In the genomic region with DNA sequence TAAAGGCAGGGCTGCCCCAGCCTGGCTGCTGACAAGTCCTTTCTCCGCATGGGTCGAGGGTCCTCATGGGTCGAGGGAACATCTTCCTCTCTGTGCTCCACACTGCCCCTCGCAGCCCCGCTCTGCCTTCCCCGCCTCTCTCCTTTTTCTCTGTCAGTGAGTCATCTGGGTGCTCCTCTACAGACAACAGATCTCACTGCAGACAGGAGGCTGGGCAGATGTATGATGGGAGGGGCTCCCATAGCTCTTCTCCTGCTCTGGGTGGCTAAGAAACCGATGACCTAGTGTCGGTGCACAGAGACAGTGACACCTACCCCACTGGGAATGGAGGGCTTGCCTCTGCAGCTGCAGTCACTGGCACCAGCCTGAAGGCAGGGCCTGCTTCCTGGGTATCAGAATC, we compare ENCODE assay signal across 18 cellular contexts. TPM values are rescaled to one million over a fixed set of nuclear protein-coding genes. Genes with fewer than 3 reads are reported as not detected.
DNase-seq lines count a peak whose midpoint lies in the region; ATAC-seq, FAIRE-seq and TF ChIP-seq lines count a peak whose summit lies in the region.
"Had no signal": no experiment of that assay in that cellular context is flagged by ENCODE, and none has a peak within 500 bp of the region (broad histone marks: within the 10 kb centered on the region; RNA-seq: fewer than 3 reads in every experiment).

No MANE protein-coding gene starts in this region.

- peak overlapping the region; percentile 21 for H3K4me3 Mint-ChIP-seq in astrocyte (ENCODE audit: unreplicated experiment)
- H3K4me3 Mint-ChIP-seq in nephron progenitor cell: peak overlapping the region; percentile 19
- no peak overlapping the region for H3K4me3 Mint-ChIP-seq in Calu3 (ENCODE audit: low read depth, unreplicated experiment)
- H3K4me3 Mint-ChIP-seq: activated naive CD4-positive, alpha-beta T cell treated with anti-CD3 and anti-CD28 coated beads, Interleukin-2, amount 50 U/mL, for 24 hours had no signal

- ATAC-seq in GM21786 (IDR thresholded peaks at IDR 0.05; ENCODE audit: unreplicated experiment) (no peak), GM21529 (IDR thresholded peaks at IDR 0.05; ENCODE audit: unreplicated experiment) (no peak)

- intact Hi-C loops in Calu3 (cut with micrococcal nuclease; ENCODE audit: unreplicated experiment): no loop called here

- FAIRE-seq in astrocyte (lab: Jason Lieb, UNC): no peak
- FAIRE-seq: A204.1 had no signal

- H3K4me1 Mint-ChIP-seq in astrocyte (ENCODE audit: low read depth, unreplicated experiment) (no peaks in the 10 kb centered on the region), nephron progenitor cell (peaks cover 11% of the 10 kb centered on the region), Calu3 (ENCODE audit: low read depth, unreplicated experiment) (no peaks in the 10 kb centered on the region)
- H3K4me1 Mint-ChIP-seq: activated naive CD4-positive, alpha-beta T cell treated with anti-CD3 and anti-CD28 coated beads, Interleukin-2, amount 50 U/mL, for 24 hours had no signal

- no peak for TF ChIP-seq CTCF in astrocyte (IDR thresholded peaks at IDR 0.05; ENCODE audit: insufficient read depth, low read depth, low read length)
- TF ChIP-seq CTCF in nephron progenitor cell (IDR thresholded peaks at IDR 0.05): no peak
- TF ChIP-seq CTCF in Calu3 (IDR thresholded peaks at IDR 0.05; ENCODE audit: unreplicated experiment): no peak

- DNase-seq in NCI-H82 (lab: John Stamatoyannopoulos, UW): peak; percentile 19
- no peak for DNase-seq in NCI-H82 treated with DMSO at 0.1 percent for 48 hours (lab: John Stamatoyannopoulos, UW; ENCODE audit: unreplicated experiment)
- DNase-seq in NCI-H146 (lab: John Stamatoyannopoulos, UW): peak; percentile 71
- no peak for DNase-seq in astrocyte (ENCODE audit: low read depth)
- DNase-seq in nephron progenitor cell: no peak
- DNase-seq in Calu3: no peak
- DNase-seq: Caco-2; NCI-H1417; NCI-H748 treated with DMSO at 0.1 percent for 48 hours; stimulated activated CD4-positive, alpha-beta T cell treated with anti-CD3 and anti-CD28 coated beads, Interleukin-12 subunit alpha, Interleukin-12 subunit beta, amount 100 ng/mL, for 4 hours; substantia nigra had no signal

- no peak overlapping the region for H2AFZ ChIP-seq in astrocyte (ENCODE audit: low read depth, low read length)

- H3K27me3 Mint-ChIP-seq in astrocyte (ENCODE audit: low read depth, unreplicated experiment) (peaks cover 17% of the 10 kb centered on the region), nephron progenitor cell (ENCODE audit: low read depth, poor library complexity) (peaks cover 10% of the 10 kb centered on the region), Calu3 (ENCODE audit: unreplicated experiment) (peaks cover 14% of the 10 kb centered on the region)

- CTCF ChIA-PET in Calu3 (lab: Charles Lee): no interaction called here

- no peak overlapping the region for H3K27ac ChIP-seq in astrocyte (ENCODE audit: low read depth, low read length)
- H3K27ac ChIP-seq: SJSA1 had no signal

- no peaks in the 10 kb centered on the region for H3K27me3 ChIP-seq in astrocyte (ENCODE audit: insufficient read depth, low read length)

- H3K79me2 ChIP-seq in astrocyte (ENCODE audit: insufficient read depth, low read length): no peaks in the 10 kb centered on the region

- H3K9ac ChIP-seq in astrocyte (ENCODE audit: low read length): no peak overlapping the region

- H3K9me3 Mint-ChIP-seq in astrocyte (ENCODE audit: unreplicated experiment) (peaks cover 13% of the 10 kb centered on the region), nephron progenitor cell (no peaks in the 10 kb centered on the region), Calu3 (ENCODE audit: low read depth, unreplicated experiment) (peaks cover 3% of the 10 kb centered on the region)
- H3K9me3 Mint-ChIP-seq: activated naive CD4-positive, alpha-beta T cell treated with anti-CD3 and anti-CD28 coated beads, Interleukin-2, amount 50 U/mL, for 24 hours had no signal

- no peak overlapping the region for H3K4me2 ChIP-seq in astrocyte (ENCODE audit: low read length)

- no peak overlapping the region for H3K4me3 ChIP-seq in astrocyte (ENCODE audit: insufficient read depth, low read depth, low read length)
- H3K4me3 ChIP-seq: SJSA1 had no signal

- H3K36me3 ChIP-seq in astrocyte (ENCODE audit: insufficient read depth, low read length): no peaks in the 10 kb centered on the region
- H3K36me3 ChIP-seq: SJSA1 had no signal

- H3K27ac Mint-ChIP-seq in astrocyte (ENCODE audit: unreplicated experiment) (no peak overlapping the region), nephron progenitor cell (peak overlapping the region; percentile 74), Calu3 (ENCODE audit: unreplicated experiment) (no peak overlapping the region)
- H3K27ac Mint-ChIP-seq: activated naive CD4-positive, alpha-beta T cell treated with anti-CD3 and anti-CD28 coated beads, Interleukin-2, amount 50 U/mL, for 24 hours had no signal

- H3K4me1 ChIP-seq in astrocyte (ENCODE audit: insufficient read depth, low read length): no peaks in the 10 kb centered on the region
- H3K4me1 ChIP-seq: Caco-2, SJSA1 had no signal

- H3K9me3 ChIP-seq in astrocyte (ENCODE audit: insufficient read depth, low read depth, low read length): no peaks in the 10 kb centered on the region
- H3K9me3 ChIP-seq: Caco-2, SJSA1 had no signal

- no TSS peak for BruUV-seq in Calu3 (replicated peaks; lab: Mats Ljungman, UMichigan)

- H4K20me1 ChIP-seq in astrocyte (ENCODE audit: insufficient read depth, low read length): no peaks in the 10 kb centered on the region

- peaks cover 2% of the 10 kb centered on the region for H3K36me3 Mint-ChIP-seq in astrocyte (ENCODE audit: low read depth, unreplicated experiment)
- no peaks in the 10 kb centered on the region for H3K36me3 Mint-ChIP-seq in nephron progenitor cell (ENCODE audit: low read depth)
- no peaks in the 10 kb centered on the region for H3K36me3 Mint-ChIP-seq in Calu3 (ENCODE audit: insufficient read depth, unreplicated experiment)
- H3K36me3 Mint-ChIP-seq: activated naive CD4-positive, alpha-beta T cell treated with anti-CD3 and anti-CD28 coated beads, Interleukin-2, amount 50 U/mL, for 24 hours had no signal

RNA-seq across cellular contexts. Expression of gene KCNA10, which starts 5.5 kb away (rescaled TPM):
- total RNA-seq in astrocyte (not detected in 2 replicates), Calu3 (2022) (not detected in 2 replicates)
- total RNA-seq: Caco-2, kidney epithelial cell, mononuclear cell, SJSA1 had no signal

Comparison
In these comparisons a context has a peak if more than half of its experiments do, and no peak if none do; other contexts are left out.
1. DNase-seq: peak in NCI-H82 (single experiment) and NCI-H146 (single experiment); none in NCI-H82 treated with DMSO at 0.1 percent for 48 hours (single experiment), astrocyte (single experiment), nephron progenitor cell (single experiment) and Calu3 (single experiment).